In genomic region chr10:96288151-96288621, GRCh38 we compare ENCODE assay signal across 8 cellular contexts. TPM values are rescaled to one million over a fixed set of nuclear protein-coding genes. Genes with fewer than 3 reads are reported as not detected.
A peak's percentile ranks its signal among the peaks of the same experiment; 100 is the strongest.
DNase-seq lines count a peak whose midpoint lies in the region; ATAC-seq, FAIRE-seq and TF ChIP-seq lines count a peak whose summit lies in the region.

No MANE protein-coding gene starts in this region.

- no peaks in the 10 kb centered on the region for H3K27me3 ChIP-seq in gastroesophageal sphincter

- H3K27ac ChIP-seq in KOPT-K1 (ENCODE audit: low read depth, low read length, poor library complexity, severe bottlenecking) (peak overlapping the region; percentile 71), gastroesophageal sphincter (no peak overlapping the region)

- H3K36me3 ChIP-seq in KOPT-K1 (ENCODE audit: insufficient read depth, low read length) (no peaks in the 10 kb centered on the region), gastroesophageal sphincter (no peaks in the 10 kb centered on the region)

- H3K27ac Mint-ChIP-seq in naive thymus-derived CD8-positive, alpha-beta T cell: peak overlapping the region in 7 of 10 donors; percentile 13 to 86 (median 19)

- H3K9me3 ChIP-seq in KOPT-K1 (ENCODE audit: insufficient read depth, low read length, poor library complexity, severe bottlenecking): no peaks in the 10 kb centered on the region
- H3K9me3 ChIP-seq in gastroesophageal sphincter: no peaks in the 10 kb centered on the region

- H3K36me3 Mint-ChIP-seq in naive thymus-derived CD8-positive, alpha-beta T cell: no peaks in the 10 kb centered on the region

- no peaks in the 10 kb centered on the region for H3K9me3 Mint-ChIP-seq in naive thymus-derived CD8-positive, alpha-beta T cell

- no peak for FAIRE-seq in D721Med (lab: Jason Lieb, UNC)

- TF ChIP-seq CTCF in gastroesophageal sphincter (IDR thresholded peaks at IDR 0.05) (no peak), D721Med (IDR thresholded peaks at IDR 0.05; ENCODE audit: insufficient read depth, missing control alignments) (no peak)

- ATAC-seq in GM18511 (IDR thresholded peaks at IDR 0.05; ENCODE audit: unreplicated experiment): peak; percentile 60
- peak; percentile 70 for ATAC-seq in GM21717 (IDR thresholded peaks at IDR 0.05; ENCODE audit: unreplicated experiment)
- ATAC-seq in naive thymus-derived CD8-positive, alpha-beta T cell: peak in 1 of 2 donors; percentile 41
- no peak for ATAC-seq in gastroesophageal sphincter

- H3K4me3 Mint-ChIP-seq in naive thymus-derived CD8-positive, alpha-beta T cell: peak overlapping the region; percentile 6 to 82 (median 41)

- no peak for TF ChIP-seq EP300 in gastroesophageal sphincter (IDR thresholded peaks at IDR 0.05)

- no peak for TF ChIP-seq POLR2A in gastroesophageal sphincter (IDR thresholded peaks at IDR 0.05)

- 42 to 47% methylated on average over 2 to 5 of the region's 5 CpGs for WGBS in gastroesophageal sphincter (ENCODE audit: low coverage in 1 of 2), 2 donors

- peaks cover 0 to 25% (median 5%) of the 10 kb centered on the region in 3 donors for H3K4me1 ChIP-seq in gastroesophageal sphincter

- peaks cover 7 to 59% (median 20%) of the 10 kb centered on the region in 4 donors for H3K4me1 Mint-ChIP-seq in naive thymus-derived CD8-positive, alpha-beta T cell

- no peak overlapping the region for H3K4me3 ChIP-seq in gastroesophageal sphincter

- peaks cover 0 to 2% (median 0%) of the 10 kb centered on the region in 5 donors for H3K27me3 Mint-ChIP-seq in naive thymus-derived CD8-positive, alpha-beta T cell

- POLR2A ChIA-PET in naive thymus-derived CD8-positive, alpha-beta T cell (lab: Charles Lee): interaction anchor here (1.0 to 1.5 kb wide), 2 partner anchors 11 to 14 kb away, joined by 3 to 4 read pairs; no protein-coding TSS in a partner anchor

- DNase-seq in naive thymus-derived CD8-positive, alpha-beta T cell: no peak
- no peak for DNase-seq in NCI-H524 (lab: John Stamatoyannopoulos, UW)
- no peak for DNase-seq in D721Med (ENCODE audit: insufficient read length, low spot score)
- DNase-seq in iPS-NIHi11 (ENCODE audit: low spot score): no peak

RNA-seq across cellular contexts. Expression of gene DNTT, which starts 16.0 kb away (rescaled TPM):
- not detected for total RNA-seq in naive thymus-derived CD8-positive, alpha-beta T cell
- polyA plus RNA-seq in naive thymus-derived CD8-positive, alpha-beta T cell: not detected
- not detected for total RNA-seq in gastroesophageal sphincter

RNA-seq across cellular contexts. Expression of gene BLNK, which starts 16.8 kb away (rescaled TPM):
- total RNA-seq in naive thymus-derived CD8-positive, alpha-beta T cell: 1 to 10 TPM; 5.2 to 5.6 TPM
- polyA plus RNA-seq in naive thymus-derived CD8-positive, alpha-beta T cell: under 1 TPM in 1 of 3 donors, not detected in 2; 0.15 TPM
- total RNA-seq in gastroesophageal sphincter: 1 to 10 TPM in 2 of 4 donors, under 1 TPM in 2; 0.27 to 2.4 (median 1.6) TPM
